Comparison of ENCODE assay signal across 23 cellular contexts in the genomic region with DNA sequence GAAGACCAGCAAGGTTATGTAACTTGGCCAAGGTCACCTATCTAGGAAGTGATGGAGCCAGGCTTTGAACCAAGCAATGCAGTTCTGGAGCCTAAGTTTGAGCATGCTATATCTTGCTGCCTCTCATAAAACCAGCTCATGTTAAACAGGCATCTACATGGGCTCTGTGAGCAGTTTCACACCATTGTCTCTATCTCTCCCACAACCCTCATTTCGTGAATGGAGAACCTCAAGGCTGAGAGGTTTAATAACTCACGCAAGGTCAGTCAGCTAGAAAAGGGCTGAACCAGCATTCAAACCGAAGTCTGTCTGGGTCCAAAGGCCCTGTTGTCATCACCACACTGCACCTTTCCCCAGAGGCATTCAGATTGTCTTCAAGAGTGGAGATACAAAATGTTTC.
"Had no signal": no experiment of that assay in that cellular context is flagged by ENCODE, and none has a peak within 500 bp of the region (broad histone marks: within the 10 kb centered on the region; RNA-seq: fewer than 3 reads in every experiment).

No MANE protein-coding gene starts in this region.

- FAIRE-seq: frontal cortex, kidney, pancreas had no signal

- H3K4me3 ChIP-seq: coronary artery, heart left ventricle, hepatocyte, lung, pancreas, right lobe of liver, smooth muscle cell, suprapubic skin, transverse colon, upper lobe of right lung, uterus had no signal

- H3K27me3 ChIP-seq: hepatocyte, pancreas, right lobe of liver, suprapubic skin, transverse colon, upper lobe of right lung, uterus had no signal

- ATAC-seq: heart left ventricle; left lobe of liver; natural killer cell; pancreas; right lobe of liver; stimulated activated naive CD8-positive, alpha-beta T cell treated with anti-CD3 and anti-CD28 coated beads, Interleukin-15, amount 100 ng/mL, for 72 hours had no signal

- H3K36me3 ChIP-seq: heart left ventricle, pancreas, right lobe of liver, suprapubic skin, transverse colon, upper lobe of right lung, uterus had no signal

- DNase-seq: effector CD4-positive, alpha-beta T cell; heart left ventricle; kidney; natural killer cell; occipital lobe; pancreas; right lobe of liver; stimulated activated CD4-positive, alpha-beta T cell treated with anti-CD3 and anti-CD28 coated beads, Interleukin-12 subunit alpha, Interleukin-12 subunit beta, amount 100 ng/mL, for 4 hours; stimulated activated CD4-positive, alpha-beta T cell treated with anti-CD3 and anti-CD28 coated beads, Interleukin-1b, Interleukin-23, amount 100 ng/mL, for 48 hours; stimulated activated CD4-positive, alpha-beta T cell treated with anti-CD3 and anti-CD28 coated beads, Interleukin-4, amount 100 ng/mL, for 1 hour; stimulated activated CD8-positive, alpha-beta memory T cell treated with anti-CD3 and anti-CD28 coated beads, Interleukin-4, amount 100 ng/mL, for 48 hours; stimulated activated naive CD4-positive, alpha-beta T cell; stimulated activated naive CD8-positive, alpha-beta T cell treated with anti-CD3 and anti-CD28 coated beads, Interleukin-15, amount 100 ng/mL, for 72 hours; transverse colon; upper lobe of right lung; uterus had no signal
